In genomic region chr1:64890699-64891439, GRCh38 we compare ENCODE assay signal across 1 cellular context.
TF ChIP-seq lines count a peak whose summit lies in the region.

No MANE protein-coding gene starts in this region.

TF ChIP-seq in SK-N-SH treated with all-trans-retinoic acid at 6 μM for 48 hours, 23 proteins besides CTCF, POLR2A, EP300 and RAD21 (continued from another document):
- TF ChIP-seq TSHZ2 (CRISPR knock-in tag; IDR thresholded peaks at IDR 0.05) (no peak), ZFP30 (CRISPR knock-in tag; IDR thresholded peaks at IDR 0.05) (no peak), BACH2 (CRISPR knock-in tag; IDR thresholded peaks at IDR 0.05; ENCODE audit: borderline replicate concordance) (no peak), ZNF8 (CRISPR knock-in tag; IDR thresholded peaks at IDR 0.05) (no peak), ZNF565 (CRISPR knock-in tag; conservative IDR thresholded peaks at IDR 0.05; ENCODE audit: low read depth) (no peak), PPARA (CRISPR knock-in tag; IDR thresholded peaks at IDR 0.05; ENCODE audit: borderline replicate concordance) (no peak), ESRRG (CRISPR knock-in tag; IDR thresholded peaks at IDR 0.05) (no peak), RARB (CRISPR knock-in tag; IDR thresholded peaks at IDR 0.05) (no peak), TCF4 (CRISPR knock-in tag; IDR thresholded peaks at IDR 0.05; ENCODE audit: borderline replicate concordance) (no peak)
